ENCODE assay signal across 29 cellular contexts in the genomic region with DNA sequence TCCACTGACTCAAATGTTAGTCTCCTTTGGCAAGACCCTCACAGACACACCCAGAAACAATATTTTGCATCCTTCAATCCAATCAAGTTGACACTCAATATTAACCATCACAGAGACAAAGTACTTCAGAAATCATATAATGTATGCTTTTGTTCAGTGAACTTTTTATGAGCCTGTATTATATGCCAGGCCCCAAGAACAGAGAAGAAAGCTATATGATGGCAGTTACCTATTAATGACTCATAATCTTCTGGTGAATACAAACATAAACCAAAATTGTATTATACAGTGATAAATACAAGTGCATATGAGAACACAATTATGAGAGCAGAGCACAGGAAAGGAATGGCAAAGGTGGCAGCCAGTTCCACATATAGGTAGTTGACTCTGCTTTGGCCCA.
DNase-seq lines count a peak whose midpoint lies in the region; ATAC-seq and TF ChIP-seq lines count a peak whose summit lies in the region.
"Had no signal": no experiment of that assay in that cellular context is flagged by ENCODE, and none has a peak within 500 bp of the region (broad histone marks: within the 10 kb centered on the region; RNA-seq: fewer than 3 reads in every experiment).

No MANE protein-coding gene starts in this region.

- peak; percentile 93 for ATAC-seq in PC-3
- ATAC-seq: A549; CD8-positive, alpha-beta T cell had no signal

- POLR2A ChIA-PET in PC-3 (lab: Charles Lee; ENCODE audit: unreplicated experiment) = interaction anchor here (0.5 kb wide), 1 partner anchor 54 kb away, joined by 5 read pairs; no protein-coding TSS in a partner anchor

- no peaks in the 10 kb centered on the region for H3K4me1 Mint-ChIP-seq in activated naive CD4-positive, alpha-beta T cell treated with anti-CD3 and anti-CD28 coated beads, Interleukin-2, amount 10 ng/mL, durations not matched to agents 7 days and 5 days
- H3K4me1 Mint-ChIP-seq: B cell; CD14-positive monocyte; CD4-positive, alpha-beta memory T cell; CD4-positive, CD25-positive, alpha-beta regulatory T cell; CD8-positive, alpha-beta memory T cell had no signal

- H3K9me3 ChIP-seq in PC-3 (ENCODE audit: low read length) = no peaks in the 10 kb centered on the region; the same call in 1 of the 2 replicates
- H3K9me3 ChIP-seq: BE2C; BLaER1; BLaER1 treated with 17β-estradiol and CSF1 and Interleukin-3, amounts not matched to agents 10 nM and 100 nM; Caco-2 had no signal

- intact Hi-C loops in PC-3 (cut with micrococcal nuclease) = loop anchor here (5.0 kb wide), 1 partner anchor 115 kb away; no protein-coding TSS in a partner anchor

- H3K27me3 Mint-ChIP-seq in activated naive CD4-positive, alpha-beta T cell treated with anti-CD3 and anti-CD28 coated beads, Interleukin-2, amount 10 ng/mL, durations not matched to agents 7 days and 5 days = no peaks in the 10 kb centered on the region
- H3K27me3 Mint-ChIP-seq: B cell; CD4-positive, alpha-beta memory T cell; CD4-positive, alpha-beta T cell; CD4-positive, CD25-positive, alpha-beta regulatory T cell; CD8-positive, alpha-beta memory T cell had no signal

- no peak overlapping the region for H3K4me2 ChIP-seq in PC-3 (ENCODE audit: low read length)
- H3K4me2 ChIP-seq: A549; BLaER1; BLaER1 treated with 17β-estradiol and CSF1 and Interleukin-3, amounts not matched to agents 10 nM and 100 nM had no signal

- BruUV-seq in PC-3 (replicated peaks; lab: Mats Ljungman, UMichigan) = no TSS peak

- no peaks in the 10 kb centered on the region for H3K9me2 ChIP-seq in PC-3 (replicated peaks; ENCODE audit: low read length)

- peak; percentile 45 for DNase-seq in PC-3
- no peak for DNase-seq in activated naive CD4-positive, alpha-beta T cell treated with anti-CD3 and anti-CD28 coated beads, Interleukin-2, amount 10 ng/mL, durations not matched to agents 7 days and 5 days
- DNase-seq: 8988T; ACHN; AML-193; BE2C; C1 segment of cervical spinal cord; Caco-2; Calu3; CD4-positive, alpha-beta memory T cell; CD4-positive, alpha-beta T cell; CD4-positive, CD25-positive, alpha-beta regulatory T cell; CD8-positive, alpha-beta memory T cell; CD8-positive, alpha-beta T cell; COR-L47; DMS 273 treated with DMSO at 0.1 percent for 48 hours; DMS153; DMS53; DMS79; DMS79 treated with DMSO at 0.1 percent for 48 hours; DND-41; EL had no signal

- H3K4me1 ChIP-seq in PC-3 (ENCODE audit: insufficient read depth, low read length) = no peaks in the 10 kb centered on the region
- H3K4me1 ChIP-seq: A549; BE2C; BLaER1; BLaER1 treated with 17β-estradiol and CSF1 and Interleukin-3, amounts not matched to agents 10 nM and 100 nM; Caco-2 had no signal

- no peak for TF ChIP-seq CTCF in PC-3 (conservative IDR thresholded peaks at IDR 0.05; ENCODE audit: low read depth, low read length)

- H3F3A ChIP-seq in PC-3 (ENCODE audit: low read length, unreplicated experiment) = no peaks in the 10 kb centered on the region

- no peak overlapping the region for H3K4me3 ChIP-seq in PC-3 (ENCODE audit: low read length)
- H3K4me3 ChIP-seq: A549; BLaER1; BLaER1 treated with 17β-estradiol and CSF1 and Interleukin-3, amounts not matched to agents 10 nM and 100 nM had no signal

- CTCF ChIA-PET in PC-3 (lab: Charles Lee) = no interaction called here
- CTCF ChIA-PET in activated naive CD4-positive, alpha-beta T cell treated with anti-CD3 and anti-CD28 coated beads, Interleukin-2, amount 10 ng/mL, durations not matched to agents 7 days and 5 days (lab: Charles Lee) = no interaction called here

- H4K20me1 ChIP-seq in PC-3 (ENCODE audit: low read length) = no peaks in the 10 kb centered on the region
- H4K20me1 ChIP-seq: BLaER1; BLaER1 treated with 17β-estradiol and CSF1 and Interleukin-3, amounts not matched to agents 10 nM and 100 nM had no signal

- H3K9me3 Mint-ChIP-seq in activated naive CD4-positive, alpha-beta T cell treated with anti-CD3 and anti-CD28 coated beads, Interleukin-2, amount 10 ng/mL, durations not matched to agents 7 days and 5 days = peaks cover 5% of the 10 kb centered on the region

- H3K27ac Mint-ChIP-seq in activated naive CD4-positive, alpha-beta T cell treated with anti-CD3 and anti-CD28 coated beads, Interleukin-2, amount 10 ng/mL, durations not matched to agents 7 days and 5 days = no peak overlapping the region
- H3K27ac Mint-ChIP-seq: B cell; CD14-positive monocyte; CD4-positive, alpha-beta memory T cell; CD4-positive, alpha-beta T cell; CD4-positive, CD25-positive, alpha-beta regulatory T cell; CD8-positive, alpha-beta memory T cell; CD8-positive, alpha-beta T cell had no signal

- no peak overlapping the region for H3K4me3 Mint-ChIP-seq in activated naive CD4-positive, alpha-beta T cell treated with anti-CD3 and anti-CD28 coated beads, Interleukin-2, amount 10 ng/mL, durations not matched to agents 7 days and 5 days
- H3K4me3 Mint-ChIP-seq: B cell; CD14-positive monocyte; CD4-positive, alpha-beta memory T cell; CD4-positive, alpha-beta T cell; CD4-positive, CD25-positive, alpha-beta regulatory T cell; CD8-positive, alpha-beta T cell had no signal

- H3K36me3 Mint-ChIP-seq in activated naive CD4-positive, alpha-beta T cell treated with anti-CD3 and anti-CD28 coated beads, Interleukin-2, amount 10 ng/mL, durations not matched to agents 7 days and 5 days = no peaks in the 10 kb centered on the region
- H3K36me3 Mint-ChIP-seq: CD14-positive monocyte; CD4-positive, alpha-beta memory T cell; CD4-positive, CD25-positive, alpha-beta regulatory T cell; CD8-positive, alpha-beta memory T cell; CD8-positive, alpha-beta T cell had no signal

- H3K27me3 ChIP-seq in PC-3 (ENCODE audit: low read length) = no peaks in the 10 kb centered on the region
- H3K27me3 ChIP-seq: BE2C; BLaER1; BLaER1 treated with 17β-estradiol and CSF1 and Interleukin-3, amounts not matched to agents 10 nM and 100 nM had no signal

- H3K79me2 ChIP-seq in PC-3 (ENCODE audit: low read length) = no peaks in the 10 kb centered on the region

- H2AFZ ChIP-seq in PC-3 (ENCODE audit: low read length) = no peak overlapping the region

- peak overlapping the region; percentile 21; the same call in 1 of the 2 replicates for H3K27ac ChIP-seq in PC-3 (ENCODE audit: low read length)
- H3K27ac ChIP-seq: 22Rv1; A549; BLaER1; BLaER1 treated with 17β-estradiol and CSF1 and Interleukin-3, amounts not matched to agents 10 nM and 100 nM; C4-2B had no signal

- H3K36me3 ChIP-seq in PC-3 (ENCODE audit: low read depth, low read length) = no peaks in the 10 kb centered on the region
- H3K36me3 ChIP-seq: BE2C; BLaER1; BLaER1 treated with 17β-estradiol and CSF1 and Interleukin-3, amounts not matched to agents 10 nM and 100 nM had no signal

- no peak overlapping the region for H3K9ac ChIP-seq in PC-3 (ENCODE audit: low read length)
- H3K9ac ChIP-seq: BLaER1; BLaER1 treated with 17β-estradiol and CSF1 and Interleukin-3, amounts not matched to agents 10 nM and 100 nM had no signal
